10 cellular contexts compared by ENCODE assay signal in genomic region chr10:44300666-44301649, GRCh38.
A peak's percentile ranks its signal among the peaks of the same experiment; 100 is the strongest.
DNase-seq lines count a peak whose midpoint lies in the region; ATAC-seq and TF ChIP-seq lines count a peak whose summit lies in the region.
"Had no signal": no experiment of that assay in that cellular context is flagged by ENCODE, and none has a peak within 500 bp of the region (broad histone marks: within the 10 kb centered on the region; RNA-seq: fewer than 3 reads in every experiment).

No MANE protein-coding gene starts in this region.

- H3K27ac ChIP-seq in OCI-LY3 (ENCODE audit: low read length) (peak overlapping the region; percentile 85), foreskin keratinocyte (peak overlapping the region; percentile 72), left lung (no peak overlapping the region)
- H3K27ac ChIP-seq: C4-2B had no signal

- H3K4me3 ChIP-seq in OCI-LY3 (ENCODE audit: low read length) (peak overlapping the region; percentile 26), left lung (no peak overlapping the region)

- H3K9me3 ChIP-seq in OCI-LY3 (ENCODE audit: insufficient read depth, low read length) (no peaks in the 10 kb centered on the region), left lung (no peaks in the 10 kb centered on the region)

- H3K4me1 ChIP-seq in OCI-LY3 (ENCODE audit: low read length) (peaks cover 46% of the 10 kb centered on the region), foreskin keratinocyte (peaks cover 6% of the 10 kb centered on the region), left lung (no peaks in the 10 kb centered on the region)

- POLR2A ChIA-PET in activated CD4-positive, alpha-beta T cell treated with anti-CD3 and anti-CD28 coated beads for 36 hours (lab: Charles Lee) = no interaction called here

- H3K4me3 Mint-ChIP-seq in activated CD4-positive, alpha-beta T cell treated with anti-CD3 and anti-CD28 coated beads for 36 hours = no peak overlapping the region

- H3K9me3 Mint-ChIP-seq in activated CD4-positive, alpha-beta T cell treated with anti-CD3 and anti-CD28 coated beads for 36 hours (ENCODE audit: low read depth) = peaks cover 3% of the 10 kb centered on the region

- no peak overlapping the region for H2AFZ ChIP-seq in OCI-LY3 (ENCODE audit: low read depth, low read length)

- peaks cover 6% of the 10 kb centered on the region for H3K27me3 Mint-ChIP-seq in activated CD4-positive, alpha-beta T cell treated with anti-CD3 and anti-CD28 coated beads for 36 hours

- H3K4me1 Mint-ChIP-seq in activated CD4-positive, alpha-beta T cell treated with anti-CD3 and anti-CD28 coated beads for 36 hours = no peaks in the 10 kb centered on the region

- no peaks in the 10 kb centered on the region for H4K20me1 ChIP-seq in OCI-LY3 (ENCODE audit: insufficient read depth, low read length)

- peak overlapping the region; percentile 86 for H3K4me2 ChIP-seq in OCI-LY3 (ENCODE audit: low read length)

- peak; percentile 47 for DNase-seq in activated CD4-positive, alpha-beta T cell treated with anti-CD3 and anti-CD28 coated beads for 36 hours
- DNase-seq in activated CD4-positive, alpha-beta T cell treated with anti-CD3 and anti-CD28 coated beads, Interleukin-2, amount 50 U/mL, for 1 hour = no peak
- DNase-seq in foreskin keratinocyte (peak; percentile 100), germinal center (ENCODE audit: low spot score) (no peak), left lung (no peak), dermis blood vessel endothelial cell (no peak)

- H3K36me3 ChIP-seq in OCI-LY3 (replicated peaks; ENCODE audit: low read depth, low read length) = no peaks in the 10 kb centered on the region
- H3K36me3 ChIP-seq in left lung = no peaks in the 10 kb centered on the region

- intact Hi-C loops in activated CD4-positive, alpha-beta T cell treated with anti-CD3 and anti-CD28 coated beads for 36 hours (cut with DNase I, micrococcal nuclease) = loop anchor here in 1 of 2 experiments (10.0 kb wide), 1 partner anchor 626 kb away; no protein-coding TSS in a partner anchor
- intact Hi-C loops in left lung (cut with DNase I) = no loop called here

- CTCF ChIA-PET in activated CD4-positive, alpha-beta T cell treated with anti-CD3 and anti-CD28 coated beads for 36 hours (lab: Charles Lee) = interaction anchor here (0.7 kb wide), 1 partner anchor 128 kb away, joined by 3 read pairs; no protein-coding TSS in a partner anchor

- TF ChIP-seq CTCF in OCI-LY3 (IDR thresholded peaks at IDR 0.05; ENCODE audit: low read depth, low read length) = no peak
- no peak for TF ChIP-seq CTCF in foreskin keratinocyte (conservative IDR thresholded peaks at IDR 0.05)
- TF ChIP-seq CTCF in left lung (IDR thresholded peaks at IDR 0.05) = no peak

- H3K27ac Mint-ChIP-seq in activated CD4-positive, alpha-beta T cell treated with anti-CD3 and anti-CD28 coated beads for 36 hours = no peak overlapping the region
- H3K27ac Mint-ChIP-seq: nephron had no signal

- H3K27me3 ChIP-seq in OCI-LY3 (ENCODE audit: low read depth, low read length) (no peaks in the 10 kb centered on the region), foreskin keratinocyte (no peaks in the 10 kb centered on the region), left lung (no peaks in the 10 kb centered on the region)

- no peaks in the 10 kb centered on the region for H3K79me2 ChIP-seq in OCI-LY3 (ENCODE audit: low read length)

- no peaks in the 10 kb centered on the region for H3K36me3 Mint-ChIP-seq in activated CD4-positive, alpha-beta T cell treated with anti-CD3 and anti-CD28 coated beads for 36 hours (ENCODE audit: low read depth)

- ATAC-seq in activated CD4-positive, alpha-beta T cell treated with anti-CD3 and anti-CD28 coated beads for 36 hours = peak; percentile 87
- ATAC-seq in HG02759 (IDR thresholded peaks at IDR 0.05; ENCODE audit: unreplicated experiment) (peak; percentile 88), foreskin keratinocyte (peak; percentile 94), left lung (no peak)

- peak overlapping the region; percentile 41 for H3K9ac ChIP-seq in OCI-LY3 (ENCODE audit: low read length)

Comparison
In these comparisons a context has a peak if more than half of its experiments do, and no peak if none do; other contexts are left out.
1. DNase-seq: peak in activated CD4-positive, alpha-beta T cell treated with anti-CD3 and anti-CD28 coated beads for 36 hours (single experiment) and foreskin keratinocyte (2 of 2); none in activated CD4-positive, alpha-beta T cell treated with anti-CD3 and anti-CD28 coated beads, Interleukin-2, amount 50 U/mL, for 1 hour (single experiment), germinal center (single experiment), left lung (0 of 2) and dermis blood vessel endothelial cell (single experiment).
2. H3K27ac ChIP-seq: peak in OCI-LY3 (single experiment) and foreskin keratinocyte (single experiment); none in left lung (0 of 2).